ENCODE assay signal across 1 cellular context in genomic region chr1:32150847-32151246, GRCh38.
TF ChIP-seq lines count a peak whose summit lies in the region.

No MANE protein-coding gene starts in this region.

TF ChIP-seq in SK-N-SH treated with all-trans-retinoic acid at 6 μM for 48 hours, 23 proteins besides CTCF, POLR2A, EP300 and RAD21 (continued from another document):
- no peak for TF ChIP-seq POU6F1 (CRISPR knock-in tag; IDR thresholded peaks at IDR 0.05; ENCODE audit: borderline replicate concordance, low read depth)
- TF ChIP-seq TOX (CRISPR knock-in tag; IDR thresholded peaks at IDR 0.05; ENCODE audit: borderline replicate concordance), result no peak
